10 cellular contexts compared by ENCODE assay signal in the genomic region with DNA sequence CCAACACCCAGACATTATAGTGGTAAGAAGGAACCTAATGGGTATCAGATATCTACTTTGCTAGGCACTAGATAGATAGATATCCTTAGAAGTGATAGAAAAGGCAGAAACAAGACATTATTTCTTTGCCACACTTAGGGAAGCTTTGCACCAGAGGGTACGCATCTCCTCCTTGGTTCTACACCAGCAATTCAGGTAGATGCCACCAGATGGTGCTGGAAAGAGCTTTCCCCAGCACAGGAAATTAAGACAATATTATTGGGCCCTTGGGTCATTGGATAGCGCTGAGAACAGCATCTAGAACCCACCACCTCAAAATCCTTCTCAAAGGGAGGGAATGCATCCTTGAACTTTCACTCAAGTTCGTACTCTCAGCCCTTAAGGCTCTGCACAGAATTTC.
A peak's percentile ranks its signal among the peaks of the same experiment; 100 is the strongest.
DNase-seq lines count a peak whose midpoint lies in the region; ATAC-seq and TF ChIP-seq lines count a peak whose summit lies in the region.
"Had no signal": no experiment of that assay in that cellular context is flagged by ENCODE, and none has a peak within 500 bp of the region (broad histone marks: within the 10 kb centered on the region; RNA-seq: fewer than 3 reads in every experiment).

No MANE protein-coding gene starts in this region.

- H3K36me3 ChIP-seq in right lobe of liver: no peaks in the 10 kb centered on the region
- H3K36me3 ChIP-seq: breast epithelium, pancreas had no signal

- peak; percentile 30 for DNase-seq in Daoy (ENCODE audit: low read depth)
- peak; percentile 25 for DNase-seq in Jurkat, Clone E6-1 (ENCODE audit: low read depth, low spot score)
- DNase-seq in astrocyte of the hippocampus (ENCODE audit: low read depth, low spot score): peak; percentile 15
- DNase-seq in right lobe of liver: peak in 1 of 3 donors; percentile 50
- DNase-seq in MCF 10A (ENCODE audit: unreplicated experiment): no peak
- no peak for DNase-seq in activated T-cell treated with anti-CD3 and anti-CD28 coated beads, Interleukin-2, amount 50 U/mL, for 48 hours
- no peak for DNase-seq in stimulated activated CD4-positive, alpha-beta T cell treated with anti-CD3 and anti-CD28 coated beads, Interleukin-4, amount 100 ng/mL, for 4 hours
- DNase-seq: pancreas had no signal

- no peak overlapping the region for H3K27ac ChIP-seq in right lobe of liver
- H3K27ac ChIP-seq: breast epithelium, pancreas had no signal

- no peaks in the 10 kb centered on the region for H3K9me3 ChIP-seq in right lobe of liver
- H3K9me3 ChIP-seq: breast epithelium, pancreas had no signal

- H3K4me3 ChIP-seq in Jurkat, Clone E6-1 (ENCODE audit: low read length): no peak overlapping the region
- H3K4me3 ChIP-seq in right lobe of liver: no peak overlapping the region
- H3K4me3 ChIP-seq: breast epithelium, pancreas had no signal

- no peaks in the 10 kb centered on the region for H3K36me3 Mint-ChIP-seq in MCF 10A (ENCODE audit: insufficient read depth, unreplicated experiment)

- no peaks in the 10 kb centered on the region for H3K27me3 ChIP-seq in right lobe of liver
- H3K27me3 ChIP-seq: pancreas had no signal

- no peak overlapping the region for H3K27ac Mint-ChIP-seq in MCF 10A (ENCODE audit: low read depth, unreplicated experiment)

- H3K4me3 Mint-ChIP-seq in MCF 10A (ENCODE audit: unreplicated experiment): no peak overlapping the region

- TF ChIP-seq POLR2A in right lobe of liver (IDR thresholded peaks at IDR 0.05): no peak

- POLR2A ChIA-PET in MCF 10A (lab: Yijun Ruan, JAX): no interaction called here

- CTCF ChIA-PET in MCF 10A (lab: Yijun Ruan, JAX): interaction anchor here (0.5 to 0.9 kb wide), 3 partner anchors 10 to 764 kb away, joined by 3 to 4 read pairs (median 3); no protein-coding TSS in a partner anchor

- peak; percentile 73 to 87 (median 76) for ATAC-seq in right lobe of liver
- ATAC-seq in HG02938 (IDR thresholded peaks at IDR 0.05; ENCODE audit: unreplicated experiment): no peak

- H3K4me1 ChIP-seq in right lobe of liver: no peaks in the 10 kb centered on the region
- H3K4me1 ChIP-seq: breast epithelium, pancreas had no signal

- 38% methylated on average over 3 of the region's 3 CpGs for WGBS in right lobe of liver (ENCODE audit: insufficient coverage, low coverage, low lambda C conversion rate, missing lambda C conversion rate)

- intact Hi-C loops in right lobe of liver (cut with DNase I): no loop called here
- intact Hi-C loops in MCF 10A (cut with micrococcal nuclease): no loop called here

- TF ChIP-seq CTCF in right lobe of liver (IDR thresholded peaks at IDR 0.05) (peak; percentile 58 to 72 (median 64)), MCF 10A (IDR thresholded peaks at IDR 0.05; ENCODE audit: unreplicated experiment) (no peak)

- no TSS peak for BruUV-seq in MCF 10A (replicated peaks; lab: Mats Ljungman, UMichigan)

- H3K27me3 Mint-ChIP-seq in MCF 10A (ENCODE audit: insufficient read depth, unreplicated experiment): no peaks in the 10 kb centered on the region

- H3K9me3 Mint-ChIP-seq in MCF 10A (ENCODE audit: unreplicated experiment): peaks cover 38% of the 10 kb centered on the region

- H3K4me1 Mint-ChIP-seq in MCF 10A (ENCODE audit: insufficient read depth, unreplicated experiment): no peaks in the 10 kb centered on the region

Comparison
In these comparisons a context has a peak if more than half of its experiments do, and no peak if none do; other contexts are left out.
1. DNase-seq: peak in Daoy (single experiment), Jurkat, Clone E6-1 (single experiment) and astrocyte of the hippocampus (single experiment); none in MCF 10A (single experiment), activated T-cell treated with anti-CD3 and anti-CD28 coated beads, Interleukin-2, amount 50 U/mL, for 48 hours (0 of 2) and stimulated activated CD4-positive, alpha-beta T cell treated with anti-CD3 and anti-CD28 coated beads, Interleukin-4, amount 100 ng/mL, for 4 hours (0 of 2).